29 cellular contexts compared by ENCODE assay signal in genomic region chr4:151951727-151952078, GRCh38.
"Had no signal": no experiment of that assay in that cellular context is flagged by ENCODE, and none has a peak within 500 bp of the region (broad histone marks: within the 10 kb centered on the region; RNA-seq: fewer than 3 reads in every experiment).

No MANE protein-coding gene starts in this region.

- H3K9me3 ChIP-seq: pancreas, prostate gland had no signal

- H3K4me3 ChIP-seq: hepatocyte, pancreas, prostate gland, sigmoid colon, stomach, tibial artery, upper lobe of right lung had no signal

- H3K79me2 ChIP-seq: hepatocyte had no signal

- H3K27ac ChIP-seq: brain microvascular endothelial cell, hepatocyte, pancreas, prostate gland, stomach, tibial artery, upper lobe of right lung had no signal

- H2AFZ ChIP-seq: hepatocyte had no signal

- H3K4me1 ChIP-seq: pancreas, prostate gland, sigmoid colon, stomach, upper lobe of right lung had no signal

- H3K27me3 ChIP-seq: brain microvascular endothelial cell, hepatocyte, pancreas, sigmoid colon, stomach, tibial artery, upper lobe of right lung had no signal

- H3K36me3 ChIP-seq: brain microvascular endothelial cell, pancreas, prostate gland, sigmoid colon, stomach, tibial artery, upper lobe of right lung had no signal

- H3K4me2 ChIP-seq: hepatocyte had no signal

- DNase-seq: activated CD4-positive, alpha-beta memory T cell treated with anti-CD3 and anti-CD28 coated beads, Interleukin-2, amount 10 ng/mL, durations not matched to agents 7 days and 5 days; activated CD4-positive, alpha-beta T cell treated with anti-CD3 and anti-CD28 coated beads for 1 hour; activated CD4-positive, alpha-beta T cell treated with anti-CD3 and anti-CD28 coated beads, Interleukin-2, amount 10 ng/mL, durations not matched to agents 7 days and 5 days; activated CD8-positive, alpha-beta memory T cell treated with anti-CD3 and anti-CD28 coated beads, Interleukin-2, amount 50 U/mL, for 48 hours; activated gamma-delta T cell; activated naive CD4-positive, alpha-beta T cell treated with anti-CD3 and anti-CD28 coated beads, Interleukin-2, amount 10 ng/mL, durations not matched to agents 7 days and 5 days; activated naive CD8-positive, alpha-beta T cell treated with anti-CD3 and anti-CD28 coated beads, Interleukin-2, amount 10 ng/mL, durations not matched to agents 7 days and 5 days; activated T-cell treated with anti-CD3 and anti-CD28 coated beads, Interleukin-2, amount 50 U/mL, for 24 hours; amniotic stem cell; brain microvascular endothelial cell; cortex of kidney; endodermal cell; foreskin melanocyte; left colon; naive thymus-derived CD8-positive, alpha-beta T cell; pancreas; sigmoid colon; small intestine; stimulated activated CD4-positive, alpha-beta T cell treated with anti-CD3 and anti-CD28 coated beads, Interleukin-1b, Interleukin-23, amount 100 ng/mL, for 48 hours; stimulated activated CD4-positive, alpha-beta T cell treated with anti-CD3 and anti-CD28 coated beads, Interleukin-4, amount 100 ng/mL, for 4 hours; stimulated activated CD8-positive, alpha-beta memory T cell treated with anti-CD3 and anti-CD28 coated beads, Interleukin-4, amount 100 ng/mL, for 48 hours; stomach; T-helper 2 cell; tibial artery; upper lobe of right lung had no signal

- ATAC-seq: esophagus mucosa; left colon; naive thymus-derived CD8-positive, alpha-beta T cell; pancreas; stimulated activated memory B cell treated with anti-CD40 and anti-IgM and Interleukin-4, amounts not matched to agents 10 μg/mL and 1 μg/mL and 100 μg/mL, for 72 hours; upper lobe of right lung had no signal
